31 cellular contexts compared by ENCODE assay signal in genomic region chrX:7102119-7102518, GRCh38.
"Had no signal": no experiment of that assay in that cellular context is flagged by ENCODE, and none has a peak within 500 bp of the region (broad histone marks: within the 10 kb centered on the region; RNA-seq: fewer than 3 reads in every experiment).

No MANE protein-coding gene starts in this region.

- H3K79me2 ChIP-seq: hepatocyte had no signal

- H2AFZ ChIP-seq: hepatocyte had no signal

- H3K27ac Mint-ChIP-seq: activated CD4-positive, alpha-beta memory T cell treated with anti-CD3 and anti-CD28 coated beads for 36 hours; activated CD4-positive, alpha-beta T cell treated with anti-CD3 and anti-CD28 coated beads for 36 hours; activated CD4-positive, alpha-beta T cell treated with anti-CD3 and anti-CD28 coated beads, Interleukin-2, amount 10 ng/mL, durations not matched to agents 24 days and 14 days; activated CD8-positive, alpha-beta memory T cell treated with anti-CD3 and anti-CD28 coated beads, Interleukin-2, amount 10 ng/mL, durations not matched to agents 7 days and 5 days; activated CD8-positive, alpha-beta T cell treated with anti-CD3 and anti-CD28 coated beads, Interleukin-2, amount 10 ng/mL, durations not matched to agents 7 days and 5 days; activated naive CD4-positive, alpha-beta T cell treated with anti-CD3 and anti-CD28 coated beads, Interleukin-2, amount 10 ng/mL, durations not matched to agents 7 days and 5 days; activated naive CD4-positive, alpha-beta T cell treated with anti-CD3 and anti-CD28 coated beads, Interleukin-2, amount 50 U/mL, for 72 hours; activated naive CD8-positive, alpha-beta T cell treated with anti-CD3 and anti-CD28 coated beads, Interleukin-2, amount 10 ng/mL, durations not matched to agents 7 days and 5 days; activated T-helper 1 cell treated with anti-CD3 and anti-CD28 coated beads, Interleukin-12 subunit alpha, Interleukin-12 subunit beta, Interleukin-2, Interleukin-4 antibody, amounts not matched to agents 30 ng/mL and 10 ng/mL and 1 ng/mL, durations not matched to agents 14 hours and 24 hours and 36 hours; activated T-helper 2 cell treated with anti-CD3 and anti-CD28 coated beads, Interferon-gamma antibody, Interleukin-2, Interleukin-4, amounts not matched to agents 10 μg/mL and 5 μg/mL and 100 μg/mL, durations not matched to agents 14 hours and 24 hours and 36 hours had no signal

- H3K27me3 ChIP-seq: ascending aorta, brain microvascular endothelial cell, esophagus muscularis mucosa, foreskin keratinocyte, gastrocnemius medialis, heart right ventricle, hepatocyte had no signal

- H3K4me2 ChIP-seq: hepatocyte had no signal

- H3K4me1 Mint-ChIP-seq: activated CD4-positive, alpha-beta T cell treated with anti-CD3 and anti-CD28 coated beads for 36 hours; activated CD4-positive, alpha-beta T cell treated with anti-CD3 and anti-CD28 coated beads, Interleukin-2, amount 10 ng/mL, durations not matched to agents 24 days and 14 days; activated CD8-positive, alpha-beta memory T cell treated with anti-CD3 and anti-CD28 coated beads, Interleukin-2, amount 10 ng/mL, durations not matched to agents 7 days and 5 days; activated naive CD4-positive, alpha-beta T cell treated with anti-CD3 and anti-CD28 coated beads, Interleukin-2, amount 10 ng/mL, durations not matched to agents 7 days and 5 days had no signal

- H3K4me3 ChIP-seq: ascending aorta, esophagus muscularis mucosa, gastrocnemius medialis, heart right ventricle, hepatocyte had no signal

- H3K36me3 ChIP-seq: brain microvascular endothelial cell had no signal

- H3K4me1 ChIP-seq: ascending aorta, esophagus muscularis mucosa, foreskin keratinocyte, gastrocnemius medialis, heart right ventricle had no signal

- H3K4me3 Mint-ChIP-seq: activated CD4-positive, alpha-beta memory T cell treated with anti-CD3 and anti-CD28 coated beads for 36 hours; activated CD4-positive, alpha-beta T cell treated with anti-CD3 and anti-CD28 coated beads for 36 hours; activated CD4-positive, alpha-beta T cell treated with anti-CD3 and anti-CD28 coated beads, Interleukin-2, amount 10 ng/mL, durations not matched to agents 24 days and 14 days; activated CD8-positive, alpha-beta memory T cell treated with anti-CD3 and anti-CD28 coated beads, Interleukin-2, amount 10 ng/mL, durations not matched to agents 7 days and 5 days; activated CD8-positive, alpha-beta T cell treated with anti-CD3 and anti-CD28 coated beads, Interleukin-2, amount 10 ng/mL, durations not matched to agents 7 days and 5 days; activated naive CD4-positive, alpha-beta T cell treated with anti-CD3 and anti-CD28 coated beads, Interleukin-2, amount 10 ng/mL, durations not matched to agents 7 days and 5 days; activated naive CD8-positive, alpha-beta T cell treated with anti-CD3 and anti-CD28 coated beads, Interleukin-2, amount 10 ng/mL, durations not matched to agents 7 days and 5 days; activated T-helper 1 cell treated with anti-CD3 and anti-CD28 coated beads, Interleukin-12 subunit alpha, Interleukin-12 subunit beta, Interleukin-2, Interleukin-4 antibody, amounts not matched to agents 30 ng/mL and 10 ng/mL and 1 ng/mL, durations not matched to agents 14 hours and 24 hours and 36 hours; effector memory CD8-positive, alpha-beta T cell had no signal

- H3K9me3 Mint-ChIP-seq: activated CD4-positive, alpha-beta memory T cell treated with anti-CD3 and anti-CD28 coated beads for 36 hours; activated CD4-positive, alpha-beta T cell treated with anti-CD3 and anti-CD28 coated beads, Interleukin-2, amount 10 ng/mL, durations not matched to agents 24 days and 14 days; activated naive CD4-positive, alpha-beta T cell treated with anti-CD3 and anti-CD28 coated beads, Interleukin-2, amount 10 ng/mL, durations not matched to agents 7 days and 5 days; activated naive CD4-positive, alpha-beta T cell treated with anti-CD3 and anti-CD28 coated beads, Interleukin-2, amount 50 U/mL, for 72 hours; activated naive CD8-positive, alpha-beta T cell treated with anti-CD3 and anti-CD28 coated beads, Interleukin-2, amount 10 ng/mL, durations not matched to agents 7 days and 5 days; activated T-helper 1 cell treated with anti-CD3 and anti-CD28 coated beads, Interleukin-12 subunit alpha, Interleukin-12 subunit beta, Interleukin-2, Interleukin-4 antibody, amounts not matched to agents 30 ng/mL and 10 ng/mL and 1 ng/mL, durations not matched to agents 14 hours and 24 hours and 36 hours; effector memory CD8-positive, alpha-beta T cell had no signal

- H3K27me3 Mint-ChIP-seq: activated CD4-positive, alpha-beta memory T cell treated with anti-CD3 and anti-CD28 coated beads for 36 hours; activated CD4-positive, alpha-beta T cell treated with anti-CD3 and anti-CD28 coated beads for 36 hours; activated CD4-positive, alpha-beta T cell treated with anti-CD3 and anti-CD28 coated beads, Interleukin-2, amount 10 ng/mL, durations not matched to agents 24 days and 14 days; activated CD8-positive, alpha-beta memory T cell treated with anti-CD3 and anti-CD28 coated beads, Interleukin-2, amount 10 ng/mL, durations not matched to agents 7 days and 5 days; activated naive CD4-positive, alpha-beta T cell treated with anti-CD3 and anti-CD28 coated beads, Interleukin-2, amount 10 ng/mL, durations not matched to agents 7 days and 5 days; activated naive CD8-positive, alpha-beta T cell treated with anti-CD3 and anti-CD28 coated beads, Interleukin-2, amount 10 ng/mL, durations not matched to agents 7 days and 5 days; effector memory CD8-positive, alpha-beta T cell had no signal

- H3K9me3 ChIP-seq: ascending aorta, esophagus muscularis mucosa, gastrocnemius medialis, heart right ventricle had no signal

- H3K27ac ChIP-seq: ascending aorta, brain microvascular endothelial cell, esophagus muscularis mucosa, foreskin keratinocyte, gastrocnemius medialis, heart right ventricle, hepatocyte had no signal

- ATAC-seq: activated CD4-positive, alpha-beta T cell treated with anti-CD3 and anti-CD28 coated beads for 36 hours; activated CD8-positive, alpha-beta memory T cell treated with anti-CD3 and anti-CD28 coated beads, Interleukin-2, amount 10 ng/mL, durations not matched to agents 7 days and 5 days; activated CD8-positive, alpha-beta T cell treated with anti-CD3 and anti-CD28 coated beads, Interleukin-2, amount 10 ng/mL, durations not matched to agents 7 days and 5 days; activated naive CD4-positive, alpha-beta T cell treated with anti-CD3 and anti-CD28 coated beads, Interleukin-2, amount 50 U/mL, for 72 hours; effector memory CD8-positive, alpha-beta T cell; foreskin keratinocyte; gastrocnemius medialis; heart right ventricle had no signal

- DNase-seq: activated CD4-positive, alpha-beta memory T cell treated with anti-CD3 and anti-CD28 coated beads for 36 hours; activated CD4-positive, alpha-beta T cell treated with anti-CD3 and anti-CD28 coated beads for 36 hours; activated CD4-positive, alpha-beta T cell treated with anti-CD3 and anti-CD28 coated beads, Interleukin-2, amount 10 ng/mL, durations not matched to agents 24 days and 14 days; activated CD4-positive, CD25-positive, alpha-beta regulatory T cell; activated CD4-positive, CD25-positive, alpha-beta regulatory T cell treated with anti-CD3 and anti-CD28 coated beads, Interleukin-2, amount 50 U/mL, for 72 hours; activated CD8-positive, alpha-beta memory T cell treated with anti-CD3 and anti-CD28 coated beads, Interleukin-2, amount 10 ng/mL, durations not matched to agents 7 days and 5 days; activated CD8-positive, alpha-beta memory T cell treated with anti-CD3 and anti-CD28 coated beads, Interleukin-2, amount 50 U/mL, for 4 hours; activated CD8-positive, alpha-beta T cell treated with anti-CD3 and anti-CD28 coated beads, Interleukin-2, amount 10 ng/mL, durations not matched to agents 7 days and 5 days; activated effector memory CD4-positive, alpha-beta T cell treated with anti-CD3 and anti-CD28 coated beads, Interleukin-2, amount 50 U/mL, for 16 hours; activated naive CD4-positive, alpha-beta T cell; activated naive CD4-positive, alpha-beta T cell treated with anti-CD3 and anti-CD28 coated beads, Interleukin-2, amount 10 ng/mL, durations not matched to agents 7 days and 5 days; activated naive CD8-positive, alpha-beta T cell treated with anti-CD3 and anti-CD28 coated beads, Interleukin-2, amount 10 ng/mL, durations not matched to agents 7 days and 5 days; activated T-cell treated with anti-CD3 and anti-CD28 coated beads, Interleukin-2, amount 50 U/mL, for 1 hour; activated T-cell treated with anti-CD3 and anti-CD28 coated beads, Interleukin-2, amount 50 U/mL, for 48 hours; brain microvascular endothelial cell; caudate nucleus; cortex of kidney; effector CD4-positive, alpha-beta T cell; effector memory CD8-positive, alpha-beta T cell; erythroblast; foreskin keratinocyte; gastrocnemius medialis; glutamatergic neuron; heart right ventricle; T-helper 2 cell had no signal
